ENCODE assay signal across 13 cellular contexts in the genomic region with DNA sequence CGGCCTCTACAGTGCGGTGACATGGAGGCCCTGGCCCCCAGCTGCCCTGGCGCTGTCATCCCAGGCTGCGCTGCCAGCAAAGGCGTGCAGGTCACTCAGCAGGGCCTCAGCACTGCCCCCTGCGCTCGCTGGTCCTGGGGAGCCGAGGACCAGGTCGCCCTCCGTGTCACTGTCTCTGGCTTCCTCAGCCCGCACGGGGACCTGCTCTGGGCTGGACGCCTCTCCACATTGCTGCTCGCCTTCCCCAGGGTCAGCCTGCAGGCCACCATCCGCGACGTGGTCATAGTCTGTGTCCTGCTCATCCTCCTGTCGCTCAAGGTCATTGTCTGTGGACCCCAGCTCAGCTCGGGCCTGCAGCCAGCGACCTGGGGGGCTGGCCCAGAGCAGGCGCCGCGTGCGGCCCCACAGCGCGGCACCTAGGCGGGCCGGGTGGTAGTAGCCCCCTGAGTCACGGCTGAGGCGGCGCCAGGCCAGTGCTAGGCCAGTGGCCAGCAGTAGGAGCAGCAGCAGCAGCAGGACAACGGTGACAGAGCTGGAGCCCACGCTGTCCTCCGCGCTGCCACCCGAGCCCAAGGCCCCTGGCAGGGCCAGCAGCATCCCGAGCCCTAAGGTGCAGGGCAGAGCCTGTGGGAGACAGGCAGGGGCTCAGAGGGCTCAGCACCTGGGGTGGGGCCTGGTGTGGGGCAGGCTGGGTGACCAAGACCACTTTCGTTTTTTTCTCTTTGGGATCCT. TPM values are rescaled to one million over a fixed set of nuclear protein-coding genes. Genes with fewer than 3 reads are reported as not detected.
DNase-seq lines count a peak whose midpoint lies in the region; ATAC-seq and TF ChIP-seq lines count a peak whose summit lies in the region.
"Had no signal": no experiment of that assay in that cellular context is flagged by ENCODE, and none has a peak within 500 bp of the region (broad histone marks: within the 10 kb centered on the region; RNA-seq: fewer than 3 reads in every experiment).

No MANE protein-coding gene starts in this region.

- no peak overlapping the region for H2AFZ ChIP-seq in OCI-LY7 (ENCODE audit: low read length)
- H2AFZ ChIP-seq: hepatocyte had no signal

- TSS peak; percentile 88 for BruUV-seq in OCI-LY7 (replicated peaks; lab: Mats Ljungman, UMichigan)

- peaks cover 12% of the 10 kb centered on the region for H4K20me1 ChIP-seq in OCI-LY7 (ENCODE audit: insufficient read depth, low read length)

- DNase-seq in activated CD8-positive, alpha-beta memory T cell treated with anti-CD3 and anti-CD28 coated beads, Interleukin-2, amount 10 ng/mL, durations not matched to agents 7 days and 5 days = no peak
- DNase-seq in activated CD8-positive, alpha-beta memory T cell treated with anti-CD3 and anti-CD28 coated beads, Interleukin-2, amount 50 U/mL, for 4 hours = no peak
- no peak for DNase-seq in OCI-LY7 (ENCODE audit: low spot score)
- DNase-seq in endothelial cell (ENCODE audit: low spot score) = no peak
- no peak for DNase-seq in brain microvascular endothelial cell
- DNase-seq in HAP-1 (ENCODE audit: low spot score in 2 of 2) = no peak
- DNase-seq in erythroblast (lab: John Stamatoyannopoulos, UW) = no peak
- DNase-seq: caudate nucleus, NCI-H524 treated with DMSO at 0.1 percent for 48 hours had no signal

- H3K4me3 ChIP-seq in OCI-LY7 (ENCODE audit: low read depth, low read length, poor library complexity, severe bottlenecking) (peak overlapping the region; percentile 81), brain microvascular endothelial cell (ENCODE audit: low read depth, low read length) (no peak overlapping the region), HAP-1 (no peak overlapping the region)
- H3K4me3 ChIP-seq: hepatocyte had no signal

- no peak for TF ChIP-seq CTCF in OCI-LY7 (conservative IDR thresholded peaks at IDR 0.05; ENCODE audit: low read length)
- TF ChIP-seq CTCF in endothelial cell (IDR thresholded peaks at IDR 0.05; ENCODE audit: unreplicated experiment) = no peak
- no peak for TF ChIP-seq CTCF in brain microvascular endothelial cell (IDR thresholded peaks at IDR 0.05; ENCODE audit: low read depth, low read length, missing control alignments)

- ATAC-seq in activated CD8-positive, alpha-beta memory T cell treated with anti-CD3 and anti-CD28 coated beads, Interleukin-2, amount 10 ng/mL, durations not matched to agents 7 days and 5 days = peak; percentile 7

- TF ChIP-seq POLR2A in erythroblast (IDR thresholded peaks at IDR 0.05; ENCODE audit: low read length) = no peak

- H3K79me2 ChIP-seq in OCI-LY7 (ENCODE audit: insufficient read depth, low read depth, low read length) = peaks cover 29% of the 10 kb centered on the region
- H3K79me2 ChIP-seq: hepatocyte had no signal

- peak overlapping the region; percentile 97 for H3K4me2 ChIP-seq in OCI-LY7 (ENCODE audit: low read length)
- H3K4me2 ChIP-seq: hepatocyte had no signal

- POLR2A ChIA-PET in OCI-LY7 (lab: Charles Lee) = interaction anchor here (2.6 to 3.6 kb wide), 4 partner anchors 24 to 33 kb away, joined by 18 to 38 read pairs (median 29); a partner anchor contains a TSS

- H3K4me1 Mint-ChIP-seq in activated CD8-positive, alpha-beta memory T cell treated with anti-CD3 and anti-CD28 coated beads, Interleukin-2, amount 10 ng/mL, durations not matched to agents 7 days and 5 days = peaks cover 61% of the 10 kb centered on the region
- peaks cover 9% of the 10 kb centered on the region for H3K4me1 Mint-ChIP-seq in endothelial cell (ENCODE audit: unreplicated experiment)
- peaks cover 70% of the 10 kb centered on the region for H3K4me1 Mint-ChIP-seq in stimulated activated naive CD8-positive, alpha-beta T cell treated with anti-CD3 and anti-CD28 coated beads, Interleukin-15, Interleukin-2, amounts not matched to agents 100 ng/mL and 50 ng/mL, for 24 hours (ENCODE audit: low read depth)

- peaks cover 69% of the 10 kb centered on the region for H3K4me1 ChIP-seq in OCI-LY7 (ENCODE audit: insufficient read depth, low read length, poor library complexity, severe bottlenecking)
- H3K4me1 ChIP-seq in HAP-1 = no peaks in the 10 kb centered on the region

- H3K4me3 Mint-ChIP-seq in activated CD8-positive, alpha-beta memory T cell treated with anti-CD3 and anti-CD28 coated beads, Interleukin-2, amount 10 ng/mL, durations not matched to agents 7 days and 5 days = peak overlapping the region; percentile 95
- H3K4me3 Mint-ChIP-seq in endothelial cell (ENCODE audit: unreplicated experiment) = no peak overlapping the region
- peak overlapping the region; percentile 91 for H3K4me3 Mint-ChIP-seq in stimulated activated naive CD8-positive, alpha-beta T cell treated with anti-CD3 and anti-CD28 coated beads, Interleukin-15, Interleukin-2, amounts not matched to agents 100 ng/mL and 50 ng/mL, for 24 hours

- H3K36me3 ChIP-seq in OCI-LY7 (ENCODE audit: insufficient read depth, low read length) (peaks cover 68% of the 10 kb centered on the region), brain microvascular endothelial cell (replicated peaks) (peaks cover 62% of the 10 kb centered on the region), HAP-1 (replicated peaks) (peaks cover 70% of the 10 kb centered on the region)

- CTCF ChIA-PET in activated CD8-positive, alpha-beta memory T cell treated with anti-CD3 and anti-CD28 coated beads, Interleukin-2, amount 10 ng/mL, durations not matched to agents 7 days and 5 days (lab: Charles Lee) = interaction anchor here (1.1 to 8.0 kb wide), 5 partner anchors 28 to 70 kb away, joined by 3 to 96 read pairs (median 12); a partner anchor contains a TSS
- CTCF ChIA-PET in OCI-LY7 (lab: Charles Lee; ENCODE audit: unreplicated experiment) = interaction anchor here (0.5 kb wide), 2 partner anchors 43 to 1856 kb away, joined by 3 to 4 read pairs; no protein-coding TSS in a partner anchor

- no peaks in the 10 kb centered on the region for H3K9me3 Mint-ChIP-seq in activated CD8-positive, alpha-beta memory T cell treated with anti-CD3 and anti-CD28 coated beads, Interleukin-2, amount 10 ng/mL, durations not matched to agents 7 days and 5 days (ENCODE audit: low read depth)
- H3K9me3 Mint-ChIP-seq in endothelial cell (ENCODE audit: unreplicated experiment) = no peaks in the 10 kb centered on the region
- no peaks in the 10 kb centered on the region for H3K9me3 Mint-ChIP-seq in stimulated activated naive CD8-positive, alpha-beta T cell treated with anti-CD3 and anti-CD28 coated beads, Interleukin-15, Interleukin-2, amounts not matched to agents 100 ng/mL and 50 ng/mL, for 24 hours

- H3K9me3 ChIP-seq in OCI-LY7 (ENCODE audit: low read length) (no peaks in the 10 kb centered on the region), HAP-1 (no peaks in the 10 kb centered on the region)

- H3K27me3 ChIP-seq in brain microvascular endothelial cell (replicated peaks) (no peaks in the 10 kb centered on the region), HAP-1 (ENCODE audit: low read depth) (no peaks in the 10 kb centered on the region)
- H3K27me3 ChIP-seq: hepatocyte had no signal

- intact Hi-C loops in OCI-LY7 (cut with micrococcal nuclease; ENCODE audit: unreplicated experiment) = loop anchor here (2.0 kb wide), 1 partner anchor 27 kb away; no protein-coding TSS in a partner anchor

- H3K27ac ChIP-seq in OCI-LY7 (ENCODE audit: low read depth, low read length, poor library complexity, severe bottlenecking) (peak overlapping the region; percentile 94), brain microvascular endothelial cell (no peak overlapping the region)
- H3K27ac ChIP-seq: hepatocyte had no signal

- H3K9me2 ChIP-seq in OCI-LY7 (ENCODE audit: insufficient read depth, low read length) = no peaks in the 10 kb centered on the region

- H3K27ac Mint-ChIP-seq in activated CD8-positive, alpha-beta memory T cell treated with anti-CD3 and anti-CD28 coated beads, Interleukin-2, amount 10 ng/mL, durations not matched to agents 7 days and 5 days = peak overlapping the region; percentile 91
- H3K27ac Mint-ChIP-seq in endothelial cell (ENCODE audit: unreplicated experiment) = peak overlapping the region; percentile 74
- peak overlapping the region; percentile 98 for H3K27ac Mint-ChIP-seq in stimulated activated naive CD8-positive, alpha-beta T cell treated with anti-CD3 and anti-CD28 coated beads, Interleukin-15, Interleukin-2, amounts not matched to agents 100 ng/mL and 50 ng/mL, for 24 hours

- peaks cover 38% of the 10 kb centered on the region for H3K36me3 Mint-ChIP-seq in activated CD8-positive, alpha-beta memory T cell treated with anti-CD3 and anti-CD28 coated beads, Interleukin-2, amount 10 ng/mL, durations not matched to agents 7 days and 5 days
- H3K36me3 Mint-ChIP-seq in endothelial cell (ENCODE audit: low read depth, unreplicated experiment) = peaks cover 22% of the 10 kb centered on the region
- H3K36me3 Mint-ChIP-seq in stimulated activated naive CD8-positive, alpha-beta T cell treated with anti-CD3 and anti-CD28 coated beads, Interleukin-15, Interleukin-2, amounts not matched to agents 100 ng/mL and 50 ng/mL, for 24 hours (ENCODE audit: low read depth) = peaks cover 30% of the 10 kb centered on the region

- in situ Hi-C loops in brain microvascular endothelial cell (cut with HindIII; ENCODE audit: low pct_ligation_motif_present, low sequenced_read_pairs) (no loop called here), HAP-1 (cut with MboI; ENCODE audit: low sequenced_read_pairs) (no loop called here)

- H3K27me3 Mint-ChIP-seq in activated CD8-positive, alpha-beta memory T cell treated with anti-CD3 and anti-CD28 coated beads, Interleukin-2, amount 10 ng/mL, durations not matched to agents 7 days and 5 days = no peaks in the 10 kb centered on the region
- peaks cover 24% of the 10 kb centered on the region for H3K27me3 Mint-ChIP-seq in endothelial cell (ENCODE audit: unreplicated experiment)
- no peaks in the 10 kb centered on the region for H3K27me3 Mint-ChIP-seq in stimulated activated naive CD8-positive, alpha-beta T cell treated with anti-CD3 and anti-CD28 coated beads, Interleukin-15, Interleukin-2, amounts not matched to agents 100 ng/mL and 50 ng/mL, for 24 hours

RNA-seq across cellular contexts. Expression of a gene that starts 1.6 kb away (rescaled TPM):
- 100 to 1,000 TPM; 390 to 424 TPM for total RNA-seq in activated CD8-positive, alpha-beta memory T cell treated with anti-CD3 and anti-CD28 coated beads, Interleukin-2, amount 10 ng/mL, durations not matched to agents 7 days and 5 days
- total RNA-seq in OCI-LY7 (2014; rRNA removed; shearing (Covaris generic)) = 175 and 212 TPM in 2 replicates
- total RNA-seq in OCI-LY7 (2022) (101 and 129 TPM in 2 replicates), endothelial cell (ENCODE audit: unreplicated experiment) (12.9 TPM)

RNA-seq across cellular contexts. Expression of a gene that starts 7.4 kb away (rescaled TPM):
- 10 to 100 TPM; 61.0 to 62.6 TPM for total RNA-seq in activated CD8-positive, alpha-beta memory T cell treated with anti-CD3 and anti-CD28 coated beads, Interleukin-2, amount 10 ng/mL, durations not matched to agents 7 days and 5 days
- total RNA-seq in OCI-LY7 (2014; rRNA removed; shearing (Covaris generic)) = 48.0 and 55.3 TPM in 2 replicates
- total RNA-seq in OCI-LY7 (2022) (85.3 and 87.4 TPM in 2 replicates), endothelial cell (ENCODE audit: unreplicated experiment) (252 TPM)

RNA-seq across cellular contexts. Expression of a gene that starts 7.6 kb away (rescaled TPM):
- total RNA-seq in activated CD8-positive, alpha-beta memory T cell treated with anti-CD3 and anti-CD28 coated beads, Interleukin-2, amount 10 ng/mL, durations not matched to agents 7 days and 5 days = 10 to 100 TPM; 63.3 to 65.0 TPM
- total RNA-seq in OCI-LY7 (2014; rRNA removed; shearing (Covaris generic)) = 51.1 and 69.4 TPM in 2 replicates
- total RNA-seq in OCI-LY7 (2022) (48.3 and 54.9 TPM in 2 replicates), endothelial cell (ENCODE audit: unreplicated experiment) (44.2 TPM)

RNA-seq across cellular contexts. Expression of a gene that starts 16.6 kb away (rescaled TPM):
- total RNA-seq in activated CD8-positive, alpha-beta memory T cell treated with anti-CD3 and anti-CD28 coated beads, Interleukin-2, amount 10 ng/mL, durations not matched to agents 7 days and 5 days = not detected
- total RNA-seq in OCI-LY7 (2014; rRNA removed; shearing (Covaris generic)) = not detected in 2 replicates
- total RNA-seq in OCI-LY7 (2022) (not detected in 2 replicates), endothelial cell (ENCODE audit: unreplicated experiment) (not detected)
- total RNA-seq: H7, hepatocyte, omental fat pad had no signal

RNA-seq across cellular contexts. Expression of a gene that starts 19.3 kb away (rescaled TPM):
- 1 to 10 TPM in 1 of 2 experiments, under 1 TPM in 1; 0.96 to 3.4 TPM for total RNA-seq in activated CD8-positive, alpha-beta memory T cell treated with anti-CD3 and anti-CD28 coated beads, Interleukin-2, amount 10 ng/mL, durations not matched to agents 7 days and 5 days
- total RNA-seq in OCI-LY7 (2014; rRNA removed; shearing (Covaris generic)) = 3.0 and 3.1 TPM in 2 replicates
- total RNA-seq in OCI-LY7 (2022) (11.5 and 11.8 TPM in 2 replicates), endothelial cell (ENCODE audit: unreplicated experiment) (not detected)
- total RNA-seq: H7, hepatocyte had no signal
